ENCODE assay signal across 9 cellular contexts in genomic region chr4:101355767-101356702, GRCh38. TPM values are rescaled to one million over a fixed set of nuclear protein-coding genes. Genes with fewer than 3 reads are reported as not detected.
DNase-seq lines count a peak whose midpoint lies in the region; ATAC-seq, FAIRE-seq and TF ChIP-seq lines count a peak whose summit lies in the region.
"Had no signal": no experiment of that assay in that cellular context is flagged by ENCODE, and none has a peak within 500 bp of the region (broad histone marks: within the 10 kb centered on the region; RNA-seq: fewer than 3 reads in every experiment).

No MANE protein-coding gene starts in this region.

- peak; percentile 80 for ATAC-seq in sciatic nerve
- ATAC-seq in HG02973 (IDR thresholded peaks at IDR 0.05; ENCODE audit: unreplicated experiment), result no peak
- ATAC-seq in GM18867 (IDR thresholded peaks at IDR 0.05; ENCODE audit: unreplicated experiment), result no peak

- no peak for TF ChIP-seq CTCF in fibroblast of pulmonary artery (IDR thresholded peaks at IDR 0.05; ENCODE audit: low read length, missing control alignments)

- peaks cover 13% of the 10 kb centered on the region for H3K4me1 ChIP-seq in Karpas-422 (ENCODE audit: low read length)

- no peaks in the 10 kb centered on the region for H3K9me2 ChIP-seq in Karpas-422 (replicated peaks; ENCODE audit: insufficient read depth, low read length)

- H4K20me1 ChIP-seq in Karpas-422 (ENCODE audit: insufficient read depth, low read depth, low read length), result no peaks in the 10 kb centered on the region

- no peaks in the 10 kb centered on the region for H3K27me3 ChIP-seq in Karpas-422 (ENCODE audit: low read length)

- FAIRE-seq in GM19239 (lab: Jason Lieb, UNC), result peak; percentile 71

- DNase-seq in GM19239 (ENCODE audit: insufficient read length, low spot score) (no peak), RPMI7951 (ENCODE audit: low read depth) (peak; percentile 87), fibroblast of pulmonary artery (ENCODE audit: low read depth) (peak; percentile 89), sciatic nerve (ENCODE audit: low spot score) (no peak), Karpas-422 (no peak), activated T-cell treated with anti-CD3 and anti-CD28 coated beads for 4 hours (no peak)
- DNase-seq: activated T-cell treated with anti-CD3 and anti-CD28 coated beads, Interleukin-2, amount 50 U/mL, for 48 hours had no signal

- H3K9me3 ChIP-seq in Karpas-422 (ENCODE audit: low read length), result no peaks in the 10 kb centered on the region

- H3K27ac ChIP-seq in Karpas-422 (ENCODE audit: low read length), result no peak overlapping the region

- H3K36me3 ChIP-seq in Karpas-422 (ENCODE audit: insufficient read depth, low read length), result no peaks in the 10 kb centered on the region

- no peak overlapping the region for H3K9ac ChIP-seq in Karpas-422 (ENCODE audit: low read length)

- no peaks in the 10 kb centered on the region for H3K79me2 ChIP-seq in Karpas-422 (ENCODE audit: low read length)

- H3K4me3 ChIP-seq in fibroblast of pulmonary artery (replicated peaks; ENCODE audit: low read depth, low read length) (peak overlapping the region; percentile 13), Karpas-422 (ENCODE audit: low read length) (no peak overlapping the region)

- H3K4me2 ChIP-seq in Karpas-422 (ENCODE audit: low read depth, low read length, poor library complexity, severe bottlenecking), result no peak overlapping the region

- no peak overlapping the region for H2AFZ ChIP-seq in Karpas-422 (ENCODE audit: low read length)

- intact Hi-C loops in sciatic nerve (cut with DNase I), result no loop called here

RNA-seq across cellular contexts. Expression of gene PPP3CA, which starts 8.7 kb away (rescaled TPM):
- total RNA-seq in RPMI7951 (2014; rRNA removed; shearing (Covaris generic)), result 31.2 and 45.4 TPM in 2 replicates
- 56.8 TPM for total RNA-seq in sciatic nerve
- 4.4 and 9.1 TPM in 2 replicates for total RNA-seq in Karpas-422 (2014; rRNA removed; shearing (Covaris generic); ENCODE audit: low replicate concordance)

Comparison
In these comparisons a context has a peak if more than half of its experiments do, and no peak if none do; other contexts are left out.
1. DNase-seq: peak in RPMI7951 (single experiment) and fibroblast of pulmonary artery (single experiment); none in GM19239 (single experiment), sciatic nerve (single experiment), Karpas-422 (single experiment) and activated T-cell treated with anti-CD3 and anti-CD28 coated beads for 4 hours (single experiment).